1 cellular context compared by ENCODE assay signal in genomic region chr16:80034948-80035700, GRCh38.
A peak's percentile ranks its signal among the peaks of the same experiment; 100 is the strongest.
TF ChIP-seq lines count a peak whose summit lies in the region.

No MANE protein-coding gene starts in this region.

TF ChIP-seq in IMR-90, 13 proteins besides CTCF, POLR2A, EP300 and RAD21:
- TF ChIP-seq CHD1 (IDR thresholded peaks at IDR 0.05; ENCODE audit: low read depth, low read length) (no peak), MAFK (IDR thresholded peaks at IDR 0.05; ENCODE audit: low read depth, low read length) (peak; percentile 26; the same call in 1 of the 2 replicates)
